ENCODE assay signal across 19 cellular contexts in genomic region chr22:17748555-17749353, GRCh38. TPM values are rescaled to one million over a fixed set of nuclear protein-coding genes. Genes with fewer than 3 reads are reported as not detected.
A peak's percentile ranks its signal among the peaks of the same experiment; 100 is the strongest.
DNase-seq lines count a peak whose midpoint lies in the region; ATAC-seq, FAIRE-seq and TF ChIP-seq lines count a peak whose summit lies in the region.
"Had no signal": no experiment of that assay in that cellular context is flagged by ENCODE, and none has a peak within 500 bp of the region (broad histone marks: within the 10 kb centered on the region; RNA-seq: fewer than 3 reads in every experiment).

No MANE protein-coding gene starts in this region.

- TF ChIP-seq EP300 in K562 (IDR thresholded peaks at IDR 0.05; ENCODE audit: low read length), result no peak
- no peak for TF ChIP-seq EP300 in gastroesophageal sphincter (IDR thresholded peaks at IDR 0.05)

- peaks cover 23% of the 10 kb centered on the region for H3K79me2 ChIP-seq in K562 (ENCODE audit: control insufficient read depth, insufficient read depth, low read length)
- H3K79me2 ChIP-seq in smooth muscle cell (ENCODE audit: low read depth), result no peaks in the 10 kb centered on the region

- no peak overlapping the region for H3K27ac ChIP-seq in K562 (ENCODE audit: extremely low read depth, low read depth, low read length)
- no peak overlapping the region for H3K27ac ChIP-seq in gastroesophageal sphincter
- no peak overlapping the region for H3K27ac ChIP-seq in smooth muscle cell (ENCODE audit: low read depth)
- H3K27ac ChIP-seq: ascending aorta, uterus, WERI-Rb-1 had no signal

- intact Hi-C loops in K562 (cut with micrococcal nuclease), result loop anchor here (10.0 kb wide), 1 partner anchor 86 kb away; no protein-coding TSS in a partner anchor

- POLR2A ChIA-PET in K562 (lab: Yijun Ruan, JAX), result no interaction called here

- TF ChIP-seq CTCF in K562 (IDR thresholded peaks at IDR 0.05 in 2 of 3, conservative IDR thresholded peaks at IDR 0.05 in 1 of 3; ENCODE audit: insufficient read depth in 2 of 3, low read depth in 1 of 3, low read length in 3 of 3), result peak in 1 of 3 experiments; percentile 44; a peak in 3 of 6 replicates
- peak in 2 of 4 experiments; percentile 37 to 61 for TF ChIP-seq CTCF in gastroesophageal sphincter (IDR thresholded peaks at IDR 0.05)
- TF ChIP-seq CTCF in kidney epithelial cell (IDR thresholded peaks at IDR 0.05; ENCODE audit: insufficient read depth, low read length, poor library complexity, severe bottlenecking), result peak; percentile 40
- TF ChIP-seq CTCF in smooth muscle cell (IDR thresholded peaks at IDR 0.05; ENCODE audit: borderline replicate concordance, insufficient read depth, poor library complexity, severe bottlenecking), result peak; percentile 22

- in situ Hi-C loops in K562 (cut with MboI), result no loop called here

- no peaks in the 10 kb centered on the region; the same call in 1 of the 2 replicates for H4K20me1 ChIP-seq in K562 (replicated peaks; ENCODE audit: control insufficient read depth, insufficient read depth, low read length)
- no peaks in the 10 kb centered on the region for H4K20me1 ChIP-seq in smooth muscle cell (ENCODE audit: low read depth)

- no peak for FAIRE-seq in K562 (lab: Jason Lieb, UNC)
- FAIRE-seq: H54, keratinocyte had no signal

- peaks cover 9% of the 10 kb centered on the region for H3K9me1 ChIP-seq in K562 (ENCODE audit: control insufficient read depth, insufficient read depth, low read length)

- ATAC-seq in K562, result no peak
- ATAC-seq in gastroesophageal sphincter, result peak; percentile 78

- TF ChIP-seq RAD21 in K562 (CRISPR knock-in tag; conservative IDR thresholded peaks at IDR 0.05 in 1 of 2, IDR thresholded peaks at IDR 0.05 in 1 of 2), result no peak

- CTCF ChIA-PET in K562 (lab: Yijun Ruan, JAX; ENCODE audit: low intra/inter-chr PET ratio), result no interaction called here

- WGBS in K562 (ENCODE audit: insufficient coverage, low coverage, missing lambda C conversion rate), result 89% methylated on average over 25 of the region's 40 CpGs
- 67 to 80% methylated on average over 9 to 14 of the region's 40 CpGs for WGBS in gastroesophageal sphincter (ENCODE audit: low coverage in 1 of 2), 2 donors
- 50% methylated on average over 39 of the region's 40 CpGs for WGBS in smooth muscle cell (ENCODE audit: low lambda C conversion rate)

- peak in 2 of 4 experiments; percentile 51 to 54 for DNase-seq in K562 (ENCODE audit: extremely low read depth in 1 of 4, low spot score in 3 of 4)
- no peak for DNase-seq in kidney epithelial cell (ENCODE audit: low read depth)
- DNase-seq in smooth muscle cell (lab: John Stamatoyannopoulos, UW; ENCODE audit: unreplicated experiment), result no peak
- no peak for DNase-seq in AG20443 (ENCODE audit: low spot score)
- DNase-seq in NCI-H1694 treated with DMSO at 0.1 percent for 48 hours (lab: John Stamatoyannopoulos, UW), result no peak
- DNase-seq in SKM-1 (lab: John Stamatoyannopoulos, UW; ENCODE audit: unreplicated experiment), result no peak
- DNase-seq: activated CD4-positive, alpha-beta memory T cell treated with anti-CD3 and anti-CD28 coated beads for 36 hours; activated naive CD4-positive, alpha-beta T cell treated with anti-CD3 and anti-CD28 coated beads, Interleukin-2, amount 50 U/mL, for 16 hours; activated T-cell treated with anti-CD3 and anti-CD28 coated beads, Interleukin-2, amount 50 U/mL, for 1 hour; Kasumi-1; NCI-H1105 treated with DMSO at 0.1 percent for 48 hours; NCI-H69; SIG-M5; WERI-Rb-1 had no signal

- H3K27me3 ChIP-seq in K562 (ENCODE audit: control insufficient read depth in 2 of 2, insufficient read depth in 2 of 2, low read length in 2 of 2) (no peaks in the 10 kb centered on the region), gastroesophageal sphincter (no peaks in the 10 kb centered on the region), kidney epithelial cell (ENCODE audit: control insufficient read depth, insufficient read depth, low read length) (no peaks in the 10 kb centered on the region), smooth muscle cell (ENCODE audit: low read depth) (no peaks in the 10 kb centered on the region)
- H3K27me3 ChIP-seq: ascending aorta, uterus had no signal

- H2AFZ ChIP-seq in K562 (ENCODE audit: low read depth, low read length), result no peak overlapping the region
- H2AFZ ChIP-seq in smooth muscle cell (ENCODE audit: low read depth), result no peak overlapping the region

- H3K36me3 ChIP-seq in K562 (ENCODE audit: control insufficient read depth, insufficient read depth, low read length) (peaks cover 9% of the 10 kb centered on the region; the same call in 1 of the 3 replicates), gastroesophageal sphincter (peaks cover 0 to 3% of the 10 kb centered on the region in 2 donors), kidney epithelial cell (ENCODE audit: control insufficient read depth, insufficient read depth, low read length) (no peaks in the 10 kb centered on the region), smooth muscle cell (ENCODE audit: low read depth) (no peaks in the 10 kb centered on the region)
- H3K36me3 ChIP-seq: ascending aorta, uterus, WERI-Rb-1 had no signal

- H3K4me3 ChIP-seq in K562 (no peak overlapping the region), gastroesophageal sphincter (peak overlapping the region in 1 of 2 donors; percentile 31), kidney epithelial cell (ENCODE audit: low read depth, low read length) (no peak overlapping the region), smooth muscle cell (no peak overlapping the region)

- no TSS peak for BruUV-seq in K562 (replicated peaks; lab: Mats Ljungman, UMichigan)

- no peak for TF ChIP-seq POLR2A in K562 (conservative IDR thresholded peaks at IDR 0.05)
- TF ChIP-seq POLR2A in gastroesophageal sphincter (IDR thresholded peaks at IDR 0.05), result no peak

- H3K9me3 ChIP-seq in K562 (replicated peaks; ENCODE audit: control insufficient read depth, insufficient read depth, low read depth, low read length) (no peaks in the 10 kb centered on the region), gastroesophageal sphincter (no peaks in the 10 kb centered on the region), smooth muscle cell (replicated peaks; ENCODE audit: low read depth) (no peaks in the 10 kb centered on the region)
- H3K9me3 ChIP-seq: ascending aorta, uterus had no signal

- H3K9ac ChIP-seq in K562 (ENCODE audit: insufficient read depth in 1 of 2, low read depth in 2 of 2, low read length in 2 of 2) (no peak overlapping the region; a peak in 1 of 4 replicates), smooth muscle cell (ENCODE audit: low read depth) (no peak overlapping the region)

- H3K4me1 ChIP-seq in K562 (replicated peaks in 1 of 2; ENCODE audit: control insufficient read depth in 2 of 2, insufficient read depth in 2 of 2, low read length in 2 of 2) (peaks cover 0 to 23% of the 10 kb centered on the region in 2 experiments; a peak in 2 of 5 replicates), gastroesophageal sphincter (no peaks in the 10 kb centered on the region), smooth muscle cell (ENCODE audit: low read depth) (no peaks in the 10 kb centered on the region)
- H3K4me1 ChIP-seq: ascending aorta, uterus had no signal

- no peaks in the 10 kb centered on the region for H3F3A ChIP-seq in smooth muscle cell (ENCODE audit: low read depth)

- H3K4me2 ChIP-seq in K562 (ENCODE audit: insufficient read depth, low read length), result no peak overlapping the region
- peak overlapping the region; percentile 28 for H3K4me2 ChIP-seq in smooth muscle cell

TF ChIP-seq in K562, 482 proteins besides CTCF, POLR2A, EP300 and RAD21 (continues in another document):
- no peak for TF ChIP-seq PPARD (CRISPR knock-in tag; IDR thresholded peaks at IDR 0.05)

RNA-seq across cellular contexts. Expression of gene BID, which starts 25.5 kb away (rescaled TPM):
- 18.0 and 26.5 TPM in 2 replicates for total RNA-seq in K562 (2011; cell fraction: chromatin; rRNA removed; ENCODE audit: low replicate concordance)
- 39.3 and 42.0 TPM in 2 replicates for total RNA-seq in K562 (2011; cell fraction: nucleolus; rRNA removed)
- total RNA-seq in K562 (2011; cell fraction: nucleoplasm; rRNA removed), result 27.0 and 30.7 TPM in 2 replicates
- total RNA-seq in K562 (2014; rRNA removed), result 165 and 212 TPM in 2 replicates
- total RNA-seq in K562 (2014; rRNA removed; fragmentation: Illumina TruSeq; extraction: Trizol), result 25.5 and 26.3 TPM in 2 replicates
- 60.4 and 63.7 TPM in 2 replicates for total RNA-seq in K562 (2015; rRNA removed; fragmentation: Illumina TruSeq; extraction: Trizol)
- total RNA-seq in K562 (2021), result 94.7 and 99.6 TPM in 2 replicates
- 119 and 164 TPM in 2 replicates for polyA plus RNA-seq in K562 (2011; rRNA removed)
- polyA plus RNA-seq in K562 (2011; cell fraction: cytosol; rRNA removed), result 249 and 453 TPM in 2 replicates
- 84.6 and 89.3 TPM in 2 replicates for polyA plus RNA-seq in K562 (2011; cell fraction: nucleus; rRNA removed)
- 60.9 and 80.1 TPM in 2 replicates for polyA plus RNA-seq in K562 (2012)
- 35.2 and 84.7 TPM in 2 replicates for polyA plus RNA-seq in K562 (2014; fragmentation: Illumina TruSeq; extraction: Trizol)
- polyA plus RNA-seq in K562 (2014; fragmentation: Nextera tagmentation; extraction: Ambion mirVana), result 1 to 10 TPM; 5.2 to 8.9 TPM
- polyA plus RNA-seq in K562 (2014; rRNA removed), result 208 and 209 TPM in 2 replicates
- 21.5 and 30.2 TPM in 2 replicates for polyA minus RNA-seq in K562 (2011; rRNA and poly(A)+ RNA removed)
- 46.1 and 91.5 TPM in 2 replicates for polyA minus RNA-seq in K562 (2011; cell fraction: cytosol; rRNA and poly(A)+ RNA removed)
- 7.7 and 13.4 TPM in 2 replicates for polyA minus RNA-seq in K562 (2011; cell fraction: nucleus; rRNA and poly(A)+ RNA removed)
- 10 to 100 TPM in 3 of 4 donors, 1 to 10 TPM in 1; 5.9 to 34.5 (median 21.4) TPM for total RNA-seq in gastroesophageal sphincter
- total RNA-seq in kidney epithelial cell, result 41.5 and 67.8 TPM in 2 replicates
- total RNA-seq in smooth muscle cell, result 6.8 and 8.1 TPM in 2 replicates
- 23.3 and 26.9 TPM in 2 replicates for polyA plus RNA-seq in smooth muscle cell
